In the genomic region with DNA sequence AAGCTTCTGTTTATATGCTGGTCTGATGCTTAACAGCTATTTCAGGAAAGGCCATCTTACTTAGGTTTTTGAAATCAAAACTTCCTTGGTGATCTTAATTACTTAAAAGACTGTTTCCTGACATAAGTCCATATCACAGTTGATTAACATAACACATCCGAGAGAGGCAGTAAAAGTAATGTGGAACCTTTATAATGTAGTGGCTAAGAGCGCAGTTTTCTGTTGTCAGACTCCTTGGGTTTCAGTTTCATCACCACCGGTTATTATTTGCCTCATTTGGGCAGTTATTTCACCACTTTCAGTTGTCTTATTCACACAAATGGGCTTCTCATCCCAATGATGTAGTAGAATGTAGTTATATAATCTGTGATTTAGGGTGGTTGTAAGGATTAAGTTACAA, we compare ENCODE assay signal across 1 cellular context.
TF ChIP-seq lines count a peak whose summit lies in the region.

No MANE protein-coding gene starts in this region.

TF ChIP-seq in GM12878, 131 proteins besides CTCF, POLR2A, EP300 and RAD21 (continued from another document and continues in another):
- TF ChIP-seq, protein P1, sequence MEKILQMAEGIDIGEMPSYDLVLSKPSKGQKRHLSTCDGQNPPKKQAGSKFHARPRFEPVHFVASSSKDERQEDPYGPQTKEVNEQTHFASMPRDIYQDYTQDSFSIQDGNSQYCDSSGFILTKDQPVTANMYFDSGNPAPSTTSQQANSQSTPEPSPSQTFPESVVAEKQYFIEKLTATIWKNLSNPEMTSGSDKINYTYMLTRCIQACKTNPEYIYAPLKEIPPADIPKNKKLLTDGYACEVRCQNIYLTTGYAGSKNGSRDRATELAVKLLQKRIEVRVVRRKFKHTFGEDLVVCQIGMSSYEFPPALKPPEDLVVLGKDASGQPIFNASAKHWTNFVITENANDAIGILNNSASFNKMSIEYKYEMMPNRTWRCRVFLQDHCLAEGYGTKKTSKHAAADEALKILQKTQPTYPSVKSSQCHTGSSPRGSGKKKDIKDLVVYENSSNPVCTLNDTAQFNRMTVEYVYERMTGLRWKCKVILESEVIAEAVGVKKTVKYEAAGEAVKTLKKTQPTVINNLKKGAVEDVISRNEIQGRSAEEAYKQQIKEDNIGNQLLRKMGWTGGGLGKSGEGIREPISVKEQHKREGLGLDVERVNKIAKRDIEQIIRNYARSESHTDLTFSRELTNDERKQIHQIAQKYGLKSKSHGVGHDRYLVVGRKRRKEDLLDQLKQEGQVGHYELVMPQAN (conservative IDR thresholded peaks at IDR 0.05), result no peak
- no peak for TF ChIP-seq FOXM1 (IDR thresholded peaks at IDR 0.05; ENCODE audit: low read depth, low read length)
- no peak for TF ChIP-seq POU2F2 (IDR thresholded peaks at IDR 0.05; ENCODE audit: borderline replicate concordance, low read depth, low read length)
- TF ChIP-seq, protein P2, sequence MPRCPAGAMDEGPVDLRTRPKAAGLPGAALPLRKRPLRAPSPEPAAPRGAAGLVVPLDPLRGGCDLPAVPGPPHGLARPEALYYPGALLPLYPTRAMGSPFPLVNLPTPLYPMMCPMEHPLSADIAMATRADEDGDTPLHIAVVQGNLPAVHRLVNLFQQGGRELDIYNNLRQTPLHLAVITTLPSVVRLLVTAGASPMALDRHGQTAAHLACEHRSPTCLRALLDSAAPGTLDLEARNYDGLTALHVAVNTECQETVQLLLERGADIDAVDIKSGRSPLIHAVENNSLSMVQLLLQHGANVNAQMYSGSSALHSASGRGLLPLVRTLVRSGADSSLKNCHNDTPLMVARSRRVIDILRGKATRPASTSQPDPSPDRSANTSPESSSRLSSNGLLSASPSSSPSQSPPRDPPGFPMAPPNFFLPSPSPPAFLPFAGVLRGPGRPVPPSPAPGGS (IDR thresholded peaks at IDR 0.05; ENCODE audit: borderline replicate concordance, insufficient read depth, low read depth, low read length, poor library complexity, severe bottlenecking), result no peak
- TF ChIP-seq, protein P3, sequence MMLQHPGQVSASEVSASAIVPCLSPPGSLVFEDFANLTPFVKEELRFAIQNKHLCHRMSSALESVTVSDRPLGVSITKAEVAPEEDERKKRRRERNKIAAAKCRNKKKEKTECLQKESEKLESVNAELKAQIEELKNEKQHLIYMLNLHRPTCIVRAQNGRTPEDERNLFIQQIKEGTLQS (IDR thresholded peaks at IDR 0.05; ENCODE audit: borderline replicate concordance, extremely low read depth, low read depth, low read length), result no peak
- TF ChIP-seq SUPT20H (IDR thresholded peaks at IDR 0.05; ENCODE audit: borderline replicate concordance, control insufficient read depth, low read depth, low read length), result no peak
- TF ChIP-seq ASH2L (IDR thresholded peaks at IDR 0.05; ENCODE audit: borderline replicate concordance, low read depth), result no peak
- no peak for TF ChIP-seq DPF2 (IDR thresholded peaks at IDR 0.05)
- TF ChIP-seq RBBP5 (conservative IDR thresholded peaks at IDR 0.05), result no peak
- TF ChIP-seq WRNIP1 (IDR thresholded peaks at IDR 0.05; ENCODE audit: borderline replicate concordance, low read depth, low read length), result no peak
- TF ChIP-seq ZBED1 (IDR thresholded peaks at IDR 0.05; ENCODE audit: borderline replicate concordance), result no peak
- TF ChIP-seq, protein P4, sequence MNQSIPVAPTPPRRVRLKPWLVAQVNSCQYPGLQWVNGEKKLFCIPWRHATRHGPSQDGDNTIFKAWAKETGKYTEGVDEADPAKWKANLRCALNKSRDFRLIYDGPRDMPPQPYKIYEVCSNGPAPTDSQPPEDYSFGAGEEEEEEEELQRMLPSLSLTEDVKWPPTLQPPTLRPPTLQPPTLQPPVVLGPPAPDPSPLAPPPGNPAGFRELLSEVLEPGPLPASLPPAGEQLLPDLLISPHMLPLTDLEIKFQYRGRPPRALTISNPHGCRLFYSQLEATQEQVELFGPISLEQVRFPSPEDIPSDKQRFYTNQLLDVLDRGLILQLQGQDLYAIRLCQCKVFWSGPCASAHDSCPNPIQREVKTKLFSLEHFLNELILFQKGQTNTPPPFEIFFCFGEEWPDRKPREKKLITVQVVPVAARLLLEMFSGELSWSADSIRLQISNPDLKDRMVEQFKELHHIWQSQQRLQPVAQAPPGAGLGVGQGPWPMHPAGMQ (IDR thresholded peaks at IDR 0.05; ENCODE audit: borderline replicate concordance), result no peak
- no peak for TF ChIP-seq CHD4 (IDR thresholded peaks at IDR 0.05)
- TF ChIP-seq, protein P5, sequence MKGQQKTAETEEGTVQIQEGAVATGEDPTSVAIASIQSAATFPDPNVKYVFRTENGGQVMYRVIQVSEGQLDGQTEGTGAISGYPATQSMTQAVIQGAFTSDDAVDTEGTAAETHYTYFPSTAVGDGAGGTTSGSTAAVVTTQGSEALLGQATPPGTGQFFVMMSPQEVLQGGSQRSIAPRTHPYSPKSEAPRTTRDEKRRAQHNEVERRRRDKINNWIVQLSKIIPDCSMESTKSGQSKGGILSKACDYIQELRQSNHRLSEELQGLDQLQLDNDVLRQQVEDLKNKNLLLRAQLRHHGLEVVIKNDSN (IDR thresholded peaks at IDR 0.05; ENCODE audit: borderline replicate concordance, extremely low read length, insufficient read depth, low read depth, low read length), result no peak
- peak; percentile 42; the same call in 1 of the 2 replicates for TF ChIP-seq ATF7 (IDR thresholded peaks at IDR 0.05; ENCODE audit: low read depth)
- TF ChIP-seq BCL11A (IDR thresholded peaks at IDR 0.05; ENCODE audit: low read depth, low read length), result no peak
- TF ChIP-seq, protein P6, sequence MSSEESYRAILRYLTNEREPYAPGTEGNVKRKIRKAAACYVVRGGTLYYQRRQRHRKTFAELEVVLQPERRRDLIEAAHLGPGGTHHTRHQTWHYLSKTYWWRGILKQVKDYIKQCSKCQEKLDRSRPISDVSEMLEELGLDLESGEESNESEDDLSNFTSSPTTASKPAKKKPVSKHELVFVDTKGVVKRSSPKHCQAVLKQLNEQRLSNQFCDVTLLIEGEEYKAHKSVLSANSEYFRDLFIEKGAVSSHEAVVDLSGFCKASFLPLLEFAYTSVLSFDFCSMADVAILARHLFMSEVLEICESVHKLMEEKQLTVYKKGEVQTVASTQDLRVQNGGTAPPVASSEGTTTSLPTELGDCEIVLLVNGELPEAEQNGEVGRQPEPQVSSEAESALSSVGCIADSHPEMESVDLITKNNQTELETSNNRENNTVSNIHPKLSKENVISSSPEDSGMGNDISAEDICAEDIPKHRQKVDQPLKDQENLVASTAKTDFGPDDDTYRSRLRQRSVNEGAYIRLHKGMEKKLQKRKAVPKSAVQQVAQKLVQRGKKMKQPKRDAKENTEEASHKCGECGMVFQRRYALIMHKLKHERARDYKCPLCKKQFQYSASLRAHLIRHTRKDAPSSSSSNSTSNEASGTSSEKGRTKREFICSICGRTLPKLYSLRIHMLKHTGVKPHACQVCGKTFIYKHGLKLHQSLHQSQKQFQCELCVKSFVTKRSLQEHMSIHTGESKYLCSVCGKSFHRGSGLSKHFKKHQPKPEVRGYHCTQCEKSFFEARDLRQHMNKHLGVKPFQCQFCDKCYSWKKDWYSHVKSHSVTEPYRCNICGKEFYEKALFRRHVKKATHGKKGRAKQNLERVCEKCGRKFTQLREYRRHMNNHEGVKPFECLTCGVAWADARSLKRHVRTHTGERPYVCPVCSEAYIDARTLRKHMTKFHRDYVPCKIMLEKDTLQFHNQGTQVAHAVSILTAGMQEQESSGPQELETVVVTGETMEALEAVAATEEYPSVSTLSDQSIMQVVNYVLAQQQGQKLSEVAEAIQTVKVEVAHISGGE (CRISPR knock-in tag; IDR thresholded peaks at IDR 0.05), result no peak
- TF ChIP-seq, protein P7, sequence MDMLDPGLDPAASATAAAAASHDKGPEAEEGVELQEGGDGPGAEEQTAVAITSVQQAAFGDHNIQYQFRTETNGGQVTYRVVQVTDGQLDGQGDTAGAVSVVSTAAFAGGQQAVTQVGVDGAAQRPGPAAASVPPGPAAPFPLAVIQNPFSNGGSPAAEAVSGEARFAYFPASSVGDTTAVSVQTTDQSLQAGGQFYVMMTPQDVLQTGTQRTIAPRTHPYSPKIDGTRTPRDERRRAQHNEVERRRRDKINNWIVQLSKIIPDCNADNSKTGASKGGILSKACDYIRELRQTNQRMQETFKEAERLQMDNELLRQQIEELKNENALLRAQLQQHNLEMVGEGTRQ (IDR thresholded peaks at IDR 0.05; ENCODE audit: borderline replicate concordance, low read depth, low read length), result no peak
- TF ChIP-seq, protein P8, sequence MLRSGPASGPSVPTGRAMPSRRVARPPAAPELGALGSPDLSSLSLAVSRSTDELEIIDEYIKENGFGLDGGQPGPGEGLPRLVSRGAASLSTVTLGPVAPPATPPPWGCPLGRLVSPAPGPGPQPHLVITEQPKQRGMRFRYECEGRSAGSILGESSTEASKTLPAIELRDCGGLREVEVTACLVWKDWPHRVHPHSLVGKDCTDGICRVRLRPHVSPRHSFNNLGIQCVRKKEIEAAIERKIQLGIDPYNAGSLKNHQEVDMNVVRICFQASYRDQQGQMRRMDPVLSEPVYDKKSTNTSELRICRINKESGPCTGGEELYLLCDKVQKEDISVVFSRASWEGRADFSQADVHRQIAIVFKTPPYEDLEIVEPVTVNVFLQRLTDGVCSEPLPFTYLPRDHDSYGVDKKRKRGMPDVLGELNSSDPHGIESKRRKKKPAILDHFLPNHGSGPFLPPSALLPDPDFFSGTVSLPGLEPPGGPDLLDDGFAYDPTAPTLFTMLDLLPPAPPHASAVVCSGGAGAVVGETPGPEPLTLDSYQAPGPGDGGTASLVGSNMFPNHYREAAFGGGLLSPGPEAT (IDR thresholded peaks at IDR 0.05; ENCODE audit: low read depth), result no peak
- TF ChIP-seq RB1 (IDR thresholded peaks at IDR 0.05; ENCODE audit: borderline replicate concordance), result no peak
- TF ChIP-seq PAX8 (IDR thresholded peaks at IDR 0.05), result no peak
- TF ChIP-seq CREM (IDR thresholded peaks at IDR 0.05; ENCODE audit: low read depth), result 0 out of 2 replicates have a peak, but pooled peaks have one; percentile 19
- TF ChIP-seq, protein P9, sequence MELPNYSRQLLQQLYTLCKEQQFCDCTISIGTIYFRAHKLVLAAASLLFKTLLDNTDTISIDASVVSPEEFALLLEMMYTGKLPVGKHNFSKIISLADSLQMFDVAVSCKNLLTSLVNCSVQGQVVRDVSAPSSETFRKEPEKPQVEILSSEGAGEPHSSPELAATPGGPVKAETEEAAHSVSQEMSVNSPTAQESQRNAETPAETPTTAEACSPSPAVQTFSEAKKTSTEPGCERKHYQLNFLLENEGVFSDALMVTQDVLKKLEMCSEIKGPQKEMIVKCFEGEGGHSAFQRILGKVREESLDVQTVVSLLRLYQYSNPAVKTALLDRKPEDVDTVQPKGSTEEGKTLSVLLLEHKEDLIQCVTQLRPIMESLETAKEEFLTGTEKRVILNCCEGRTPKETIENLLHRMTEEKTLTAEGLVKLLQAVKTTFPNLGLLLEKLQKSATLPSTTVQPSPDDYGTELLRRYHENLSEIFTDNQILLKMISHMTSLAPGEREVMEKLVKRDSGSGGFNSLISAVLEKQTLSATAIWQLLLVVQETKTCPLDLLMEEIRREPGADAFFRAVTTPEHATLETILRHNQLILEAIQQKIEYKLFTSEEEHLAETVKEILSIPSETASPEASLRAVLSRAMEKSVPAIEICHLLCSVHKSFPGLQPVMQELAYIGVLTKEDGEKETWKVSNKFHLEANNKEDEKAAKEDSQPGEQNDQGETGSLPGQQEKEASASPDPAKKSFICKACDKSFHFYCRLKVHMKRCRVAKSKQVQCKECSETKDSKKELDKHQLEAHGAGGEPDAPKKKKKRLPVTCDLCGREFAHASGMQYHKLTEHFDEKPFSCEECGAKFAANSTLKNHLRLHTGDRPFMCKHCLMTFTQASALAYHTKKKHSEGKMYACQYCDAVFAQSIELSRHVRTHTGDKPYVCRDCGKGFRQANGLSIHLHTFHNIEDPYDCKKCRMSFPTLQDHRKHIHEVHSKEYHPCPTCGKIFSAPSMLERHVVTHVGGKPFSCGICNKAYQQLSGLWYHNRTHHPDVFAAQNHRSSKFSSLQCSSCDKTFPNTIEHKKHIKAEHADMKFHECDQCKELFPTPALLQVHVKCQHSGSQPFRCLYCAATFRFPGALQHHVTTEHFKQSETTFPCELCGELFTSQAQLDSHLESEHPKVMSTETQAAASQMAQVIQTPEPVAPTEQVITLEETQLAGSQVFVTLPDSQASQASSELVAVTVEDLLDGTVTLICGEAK (IDR thresholded peaks at IDR 0.05; ENCODE audit: borderline replicate concordance), result no peak
- TF ChIP-seq, protein P10, sequence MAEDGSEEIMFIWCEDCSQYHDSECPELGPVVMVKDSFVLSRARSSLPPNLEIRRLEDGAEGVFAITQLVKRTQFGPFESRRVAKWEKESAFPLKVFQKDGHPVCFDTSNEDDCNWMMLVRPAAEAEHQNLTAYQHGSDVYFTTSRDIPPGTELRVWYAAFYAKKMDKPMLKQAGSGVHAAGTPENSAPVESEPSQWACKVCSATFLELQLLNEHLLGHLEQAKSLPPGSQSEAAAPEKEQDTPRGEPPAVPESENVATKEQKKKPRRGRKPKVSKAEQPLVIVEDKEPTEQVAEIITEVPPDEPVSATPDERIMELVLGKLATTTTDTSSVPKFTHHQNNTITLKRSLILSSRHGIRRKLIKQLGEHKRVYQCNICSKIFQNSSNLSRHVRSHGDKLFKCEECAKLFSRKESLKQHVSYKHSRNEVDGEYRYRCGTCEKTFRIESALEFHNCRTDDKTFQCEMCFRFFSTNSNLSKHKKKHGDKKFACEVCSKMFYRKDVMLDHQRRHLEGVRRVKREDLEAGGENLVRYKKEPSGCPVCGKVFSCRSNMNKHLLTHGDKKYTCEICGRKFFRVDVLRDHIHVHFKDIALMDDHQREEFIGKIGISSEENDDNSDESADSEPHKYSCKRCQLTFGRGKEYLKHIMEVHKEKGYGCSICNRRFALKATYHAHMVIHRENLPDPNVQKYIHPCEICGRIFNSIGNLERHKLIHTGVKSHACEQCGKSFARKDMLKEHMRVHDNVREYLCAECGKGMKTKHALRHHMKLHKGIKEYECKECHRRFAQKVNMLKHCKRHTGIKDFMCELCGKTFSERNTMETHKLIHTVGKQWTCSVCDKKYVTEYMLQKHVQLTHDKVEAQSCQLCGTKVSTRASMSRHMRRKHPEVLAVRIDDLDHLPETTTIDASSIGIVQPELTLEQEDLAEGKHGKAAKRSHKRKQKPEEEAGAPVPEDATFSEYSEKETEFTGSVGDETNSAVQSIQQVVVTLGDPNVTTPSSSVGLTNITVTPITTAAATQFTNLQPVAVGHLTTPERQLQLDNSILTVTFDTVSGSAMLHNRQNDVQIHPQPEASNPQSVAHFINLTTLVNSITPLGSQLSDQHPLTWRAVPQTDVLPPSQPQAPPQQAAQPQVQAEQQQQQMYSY (CRISPR knock-in tag; IDR thresholded peaks at IDR 0.05), result no peak
- TF ChIP-seq CREB1 (IDR thresholded peaks at IDR 0.05; ENCODE audit: low read depth), result peak; percentile 58
